Comparison of ENCODE assay signal across 15 cellular contexts in the genomic region with DNA sequence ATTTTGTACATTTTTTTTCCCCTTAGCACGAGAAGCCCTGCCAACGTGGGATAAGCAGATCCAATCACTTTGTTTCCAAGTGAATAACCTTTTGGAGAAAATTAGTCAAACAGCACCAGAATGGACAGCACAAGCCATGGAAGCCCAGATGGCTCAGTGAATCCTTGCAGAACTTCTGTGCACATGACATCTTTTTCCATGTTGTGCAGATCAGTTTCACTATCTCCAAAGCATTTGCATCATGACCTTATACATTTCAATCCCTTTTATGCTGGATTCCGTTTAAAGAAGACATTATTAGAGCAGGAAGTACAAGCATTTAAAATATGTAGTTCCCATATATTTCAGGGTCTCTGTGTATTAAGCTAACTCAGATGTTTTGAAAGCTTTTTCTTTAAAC. TPM values are rescaled to one million over a fixed set of nuclear protein-coding genes. Genes with fewer than 3 reads are reported as not detected.
DNase-seq lines count a peak whose midpoint lies in the region; ATAC-seq and TF ChIP-seq lines count a peak whose summit lies in the region.
"Had no signal": no experiment of that assay in that cellular context is flagged by ENCODE, and none has a peak within 500 bp of the region (broad histone marks: within the 10 kb centered on the region; RNA-seq: fewer than 3 reads in every experiment).

No MANE protein-coding gene starts in this region.

- DNase-seq in AG08395 (ENCODE audit: low spot score): peak; percentile 19
- peak; percentile 37 for DNase-seq in NCI-H446 treated with DMSO at 0.1 percent for 48 hours (lab: John Stamatoyannopoulos, UW)
- peak; percentile 37 for DNase-seq in dermis blood vessel endothelial cell
- DNase-seq in omental fat pad (ENCODE audit: low spot score): no peak
- DNase-seq in COR-L47 (lab: John Stamatoyannopoulos, UW): no peak
- no peak for DNase-seq in NCI-H345 (lab: John Stamatoyannopoulos, UW)
- DNase-seq: activated effector memory CD4-positive, alpha-beta T cell treated with Interleukin-2 at 50 U/mL for 16 hours; Calu3; NCI-H1930; NCI-H524 treated with DMSO at 0.1 percent for 48 hours; PC-9; SW 1271; WERI-Rb-1 had no signal

- no peak for TF ChIP-seq POLR2A in GM18505 (IDR thresholded peaks at IDR 0.05; ENCODE audit: borderline replicate concordance, extremely low read depth, insufficient read depth, insufficient read length)

- ATAC-seq in omental fat pad (ENCODE audit: low FRiP score): peak; percentile 44
- ATAC-seq in GM21390 (IDR thresholded peaks at IDR 0.05; ENCODE audit: unreplicated experiment): no peak
- ATAC-seq in GM18505 (IDR thresholded peaks at IDR 0.05; ENCODE audit: unreplicated experiment): no peak

- TF ChIP-seq CTCF in omental fat pad (IDR thresholded peaks at IDR 0.05): no peak

RNA-seq across cellular contexts. Expression of a gene that starts 39.3 kb away (rescaled TPM):
- total RNA-seq in dermis blood vessel endothelial cell (0.34 and 1.1 TPM in 2 replicates), omental fat pad (1 to 10 TPM; 2.6 to 7.6 (median 3.9) TPM)

RNA-seq across cellular contexts. Expression of a gene that starts 40.3 kb away (rescaled TPM):
- 79.0 and 144 TPM in 2 replicates for total RNA-seq in dermis blood vessel endothelial cell
- total RNA-seq in omental fat pad: 10 to 100 TPM; 30.3 to 47.1 (median 39.1) TPM

Comparison
In these comparisons a context has a peak if more than half of its experiments do, and no peak if none do; other contexts are left out.
1. DNase-seq: peak in AG08395 (single experiment), NCI-H446 treated with DMSO at 0.1 percent for 48 hours (single experiment) and dermis blood vessel endothelial cell (single experiment); none in omental fat pad (single experiment), COR-L47 (single experiment) and NCI-H345 (single experiment).